ENCODE assay signal across 26 cellular contexts in the genomic region with DNA sequence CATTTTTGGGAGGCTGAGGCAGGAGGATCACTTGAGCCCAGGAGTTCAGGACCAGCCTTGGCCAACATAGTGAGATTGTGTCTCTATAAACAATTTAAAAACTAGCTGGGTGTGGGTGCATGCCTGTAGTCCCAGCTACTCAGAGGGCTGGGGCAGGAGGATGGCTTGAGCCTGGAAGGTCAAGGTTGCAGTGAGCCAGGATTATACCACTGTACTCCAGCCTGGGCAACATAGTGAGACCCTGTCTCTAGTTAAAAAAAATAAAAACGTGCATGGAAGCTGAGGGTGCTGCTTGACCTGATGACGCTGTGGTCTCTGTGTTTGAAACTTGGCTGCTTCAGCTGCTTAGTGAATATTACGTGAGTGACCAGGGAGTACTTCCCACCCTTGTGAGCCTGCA.
A peak's percentile ranks its signal among the peaks of the same experiment; 100 is the strongest.
DNase-seq lines count a peak whose midpoint lies in the region; ATAC-seq and TF ChIP-seq lines count a peak whose summit lies in the region.
"Had no signal": no experiment of that assay in that cellular context is flagged by ENCODE, and none has a peak within 500 bp of the region (broad histone marks: within the 10 kb centered on the region; RNA-seq: fewer than 3 reads in every experiment).

No MANE protein-coding gene starts in this region.

- no peak for TF ChIP-seq POLR2A in spleen (IDR thresholded peaks at IDR 0.05)

- no peak for ATAC-seq in activated B cell treated with CpG ODN at 0.5 μM for 24 hours (ENCODE audit: low read depth)
- no peak for ATAC-seq in HG03139 (IDR thresholded peaks at IDR 0.05; ENCODE audit: unreplicated experiment)
- ATAC-seq: PC-3 had no signal

- CTCF ChIA-PET in HEK293 (lab: Yijun Ruan, JAX) (interaction anchor here (0.6 kb wide), 1 partner anchor 240 kb away, joined by 5 read pairs; no protein-coding TSS in a partner anchor), activated B cell treated with CpG ODN at 0.5 μM for 24 hours (lab: Charles Lee) (interaction anchor here (1.3 to 1.9 kb wide), 2 partner anchors 81 to 144 kb away, joined by 4 to 6 read pairs; no protein-coding TSS in a partner anchor)

- H3K4me3 ChIP-seq in HEK293 (ENCODE audit: low read depth, low read length) (no peak overlapping the region), spleen (no peak overlapping the region)
- H3K4me3 ChIP-seq: colonic mucosa, lower lobe of right lung had no signal

- POLR2A ChIA-PET in HEK293 (lab: Yijun Ruan, JAX): no interaction called here
- POLR2A ChIA-PET in activated B cell treated with CpG ODN at 0.5 μM for 24 hours (lab: Charles Lee): interaction anchor here (0.8 to 1.3 kb wide), 2 partner anchors 37 to 91 kb away, joined by 3 read pairs; no protein-coding TSS in a partner anchor

- H3K27ac ChIP-seq in HEK293 (ENCODE audit: extremely low read depth, low read depth, low read length) (no peak overlapping the region), spleen (peak overlapping the region in 5 of 8 donors; percentile 51 to 77 (median 71))
- H3K27ac ChIP-seq: colonic mucosa, lower lobe of right lung, WERI-Rb-1 had no signal

- H3K27ac Mint-ChIP-seq in activated T-cell treated with anti-CD3 and anti-CD28 coated beads, Interleukin-2, amount 50 U/mL, for 24 hours: peak overlapping the region; percentile 71
- peak overlapping the region; percentile 7 for H3K27ac Mint-ChIP-seq in activated B cell treated with CpG ODN at 0.5 μM for 24 hours
- H3K27ac Mint-ChIP-seq: progenitor cell of endocrine pancreas had no signal

- no peaks in the 10 kb centered on the region for H3K9me3 ChIP-seq in HEK293 (ENCODE audit: control insufficient read depth, insufficient read depth, low read depth, low read length)
- no peaks in the 10 kb centered on the region for H3K9me3 ChIP-seq in spleen
- H3K9me3 ChIP-seq: Caco-2, colonic mucosa, lower lobe of right lung had no signal

- 70 to 95% (median 86%) methylated on average over 3 of the region's 3 CpGs for WGBS in spleen, 5 donors

- DNase-seq in activated T-cell treated with anti-CD3 and anti-CD28 coated beads, Interleukin-2, amount 50 U/mL, for 24 hours: no peak
- DNase-seq in activated T-cell treated with anti-CD3 and anti-CD28 coated beads for 4 hours (no peak), activated B cell treated with CpG ODN at 0.5 μM for 24 hours (no peak), spleen (no peak), posterior vena cava (ENCODE audit: low spot score) (no peak), COLO668 (lab: John Stamatoyannopoulos, UW; ENCODE audit: unreplicated experiment) (no peak)
- DNase-seq: 8988T; activated naive CD4-positive, alpha-beta T cell treated with anti-CD3 and anti-CD28 coated beads, Interleukin-2, amount 10 ng/mL, durations not matched to agents 7 days and 5 days; aorta; Caco-2; colonic mucosa; DMS79; foreskin fibroblast; HCEC 1CT; lower lobe of right lung; NCI-H1436; NCI-H2107; PC-3; Right ventricle myocardium superior; stimulated activated CD4-positive, alpha-beta T cell treated with anti-CD3 and anti-CD28 coated beads, Interleukin-15, amount 100 ng/mL, for 24 hours; stimulated activated naive CD4-positive, alpha-beta T cell treated with Interleukin-2 at 50 U/mL for 16 hours; T-helper 9 cell; WERI-Rb-1 had no signal

- H3K36me3 Mint-ChIP-seq in activated T-cell treated with anti-CD3 and anti-CD28 coated beads, Interleukin-2, amount 50 U/mL, for 24 hours (ENCODE audit: low read depth): peaks cover 59% of the 10 kb centered on the region
- H3K36me3 Mint-ChIP-seq in activated B cell treated with CpG ODN at 0.5 μM for 24 hours (ENCODE audit: low read depth): peaks cover 23% of the 10 kb centered on the region

- no peaks in the 10 kb centered on the region for H3K27me3 ChIP-seq in spleen (replicated peaks in 1 of 7)
- H3K27me3 ChIP-seq: colonic mucosa had no signal

- intact Hi-C loops in activated B cell treated with CpG ODN at 0.5 μM for 24 hours (cut with micrococcal nuclease): loop anchor here (1.0 kb wide), 1 partner anchor 25 kb away; no protein-coding TSS in a partner anchor
- intact Hi-C loops in spleen (cut with DNase I; ENCODE audit: low total_unique reads): no loop called here
- intact Hi-C loops in posterior vena cava (cut with DNase I): no loop called here

- no peaks in the 10 kb centered on the region for H3K9me3 Mint-ChIP-seq in activated T-cell treated with anti-CD3 and anti-CD28 coated beads, Interleukin-2, amount 50 U/mL, for 24 hours
- H3K9me3 Mint-ChIP-seq in activated B cell treated with CpG ODN at 0.5 μM for 24 hours: no peaks in the 10 kb centered on the region
- H3K9me3 Mint-ChIP-seq: activated naive CD4-positive, alpha-beta T cell treated with anti-CD3 and anti-CD28 coated beads, Interleukin-2, amount 10 ng/mL, durations not matched to agents 7 days and 5 days had no signal

- no peak for TF ChIP-seq CTCF in HEK293 (tag by site-specific recombination; IDR thresholded peaks at IDR 0.05)
- no peak for TF ChIP-seq CTCF in activated B cell treated with CpG ODN at 0.5 μM for 24 hours (IDR thresholded peaks at IDR 0.05)
- no peak for TF ChIP-seq CTCF in spleen (IDR thresholded peaks at IDR 0.05 in 8 of 11, conservative IDR thresholded peaks at IDR 0.05 in 3 of 11)

- peaks cover 88% of the 10 kb centered on the region for H3K4me1 Mint-ChIP-seq in activated T-cell treated with anti-CD3 and anti-CD28 coated beads, Interleukin-2, amount 50 U/mL, for 24 hours (ENCODE audit: low read depth)
- H3K4me1 Mint-ChIP-seq in activated B cell treated with CpG ODN at 0.5 μM for 24 hours: peaks cover 85% of the 10 kb centered on the region

- H3K36me3 ChIP-seq in HEK293 (ENCODE audit: control insufficient read depth in 2 of 2, insufficient read depth in 1 of 2, low read length in 2 of 2) (peaks cover 0 to 3% of the 10 kb centered on the region in 2 experiments; a peak in 2 of 3 replicates), spleen (peaks cover 0 to 20% (median 1%) of the 10 kb centered on the region in 6 donors)
- H3K36me3 ChIP-seq: colonic mucosa, lower lobe of right lung, WERI-Rb-1 had no signal

- H3K4me1 ChIP-seq in HEK293 (ENCODE audit: control insufficient read depth, insufficient read depth, low read length): peaks cover 3% of the 10 kb centered on the region; the same call in 1 of the 2 replicates
- peaks cover 52 to 100% (median 85%) of the 10 kb centered on the region in 6 donors for H3K4me1 ChIP-seq in spleen
- H3K4me1 ChIP-seq: Caco-2 had no signal

- no peak overlapping the region for H3K4me3 Mint-ChIP-seq in activated T-cell treated with anti-CD3 and anti-CD28 coated beads, Interleukin-2, amount 50 U/mL, for 24 hours
- H3K4me3 Mint-ChIP-seq in activated B cell treated with CpG ODN at 0.5 μM for 24 hours: no peak overlapping the region
- H3K4me3 Mint-ChIP-seq: activated naive CD4-positive, alpha-beta T cell treated with anti-CD3 and anti-CD28 coated beads, Interleukin-2, amount 10 ng/mL, durations not matched to agents 7 days and 5 days had no signal

- no peaks in the 10 kb centered on the region for H3K27me3 Mint-ChIP-seq in activated T-cell treated with anti-CD3 and anti-CD28 coated beads, Interleukin-2, amount 50 U/mL, for 24 hours
- H3K27me3 Mint-ChIP-seq in activated B cell treated with CpG ODN at 0.5 μM for 24 hours: no peaks in the 10 kb centered on the region
- H3K27me3 Mint-ChIP-seq: activated naive CD4-positive, alpha-beta T cell treated with anti-CD3 and anti-CD28 coated beads, Interleukin-2, amount 10 ng/mL, durations not matched to agents 7 days and 5 days; progenitor cell of endocrine pancreas had no signal

TF ChIP-seq in HEK293, 187 proteins besides CTCF, POLR2A, EP300 and RAD21 (continues in another document):
- TF ChIP-seq, protein P1, sequence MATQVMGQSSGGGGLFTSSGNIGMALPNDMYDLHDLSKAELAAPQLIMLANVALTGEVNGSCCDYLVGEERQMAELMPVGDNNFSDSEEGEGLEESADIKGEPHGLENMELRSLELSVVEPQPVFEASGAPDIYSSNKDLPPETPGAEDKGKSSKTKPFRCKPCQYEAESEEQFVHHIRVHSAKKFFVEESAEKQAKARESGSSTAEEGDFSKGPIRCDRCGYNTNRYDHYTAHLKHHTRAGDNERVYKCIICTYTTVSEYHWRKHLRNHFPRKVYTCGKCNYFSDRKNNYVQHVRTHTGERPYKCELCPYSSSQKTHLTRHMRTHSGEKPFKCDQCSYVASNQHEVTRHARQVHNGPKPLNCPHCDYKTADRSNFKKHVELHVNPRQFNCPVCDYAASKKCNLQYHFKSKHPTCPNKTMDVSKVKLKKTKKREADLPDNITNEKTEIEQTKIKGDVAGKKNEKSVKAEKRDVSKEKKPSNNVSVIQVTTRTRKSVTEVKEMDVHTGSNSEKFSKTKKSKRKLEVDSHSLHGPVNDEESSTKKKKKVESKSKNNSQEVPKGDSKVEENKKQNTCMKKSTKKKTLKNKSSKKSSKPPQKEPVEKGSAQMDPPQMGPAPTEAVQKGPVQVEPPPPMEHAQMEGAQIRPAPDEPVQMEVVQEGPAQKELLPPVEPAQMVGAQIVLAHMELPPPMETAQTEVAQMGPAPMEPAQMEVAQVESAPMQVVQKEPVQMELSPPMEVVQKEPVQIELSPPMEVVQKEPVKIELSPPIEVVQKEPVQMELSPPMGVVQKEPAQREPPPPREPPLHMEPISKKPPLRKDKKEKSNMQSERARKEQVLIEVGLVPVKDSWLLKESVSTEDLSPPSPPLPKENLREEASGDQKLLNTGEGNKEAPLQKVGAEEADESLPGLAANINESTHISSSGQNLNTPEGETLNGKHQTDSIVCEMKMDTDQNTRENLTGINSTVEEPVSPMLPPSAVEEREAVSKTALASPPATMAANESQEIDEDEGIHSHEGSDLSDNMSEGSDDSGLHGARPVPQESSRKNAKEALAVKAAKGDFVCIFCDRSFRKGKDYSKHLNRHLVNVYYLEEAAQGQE (tag by site-specific recombination; IDR thresholded peaks at IDR 0.05): no peak
- peak; percentile 80 for TF ChIP-seq ZNF121 (tag by site-specific recombination; IDR thresholded peaks at IDR 0.05)
- no peak for TF ChIP-seq ZNF654 (tag by site-specific recombination; IDR thresholded peaks at IDR 0.05; ENCODE audit: low read depth)
- no peak for TF ChIP-seq GLI4 (tag by site-specific recombination; IDR thresholded peaks at IDR 0.05)
- no peak for TF ChIP-seq HOXC10 (CRISPR knock-in tag; IDR thresholded peaks at IDR 0.05)
